Comparison of ENCODE assay signal across 8 cellular contexts in the genomic region with DNA sequence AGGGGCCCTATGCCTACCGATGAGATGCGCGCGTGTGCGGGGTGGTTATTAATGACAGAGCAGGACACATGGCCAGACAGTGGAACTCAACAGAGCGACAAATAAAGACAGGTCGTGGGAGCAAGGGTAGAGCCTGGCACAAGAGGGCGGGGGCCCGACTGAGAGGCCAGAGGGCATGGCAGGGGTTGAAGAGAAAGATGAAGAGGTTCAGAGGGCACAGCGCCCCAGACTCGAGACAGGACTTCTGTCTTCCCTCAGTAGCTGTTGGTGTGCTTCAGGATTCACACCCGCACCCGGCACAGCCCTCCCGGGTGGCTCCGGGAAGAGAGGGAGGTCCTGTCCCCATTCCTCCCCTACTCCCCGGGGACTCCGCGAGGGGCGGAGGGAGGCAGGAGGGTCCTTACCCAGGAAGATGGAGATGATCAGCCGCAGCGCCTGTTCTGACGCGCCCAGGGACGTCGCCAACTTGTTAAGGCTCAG. TPM values are rescaled to one million over a fixed set of nuclear protein-coding genes. Genes with fewer than 3 reads are reported as not detected.
DNase-seq lines count a peak whose midpoint lies in the region; ATAC-seq and TF ChIP-seq lines count a peak whose summit lies in the region.

No MANE protein-coding gene starts in this region.

- H3K4me1 ChIP-seq in A673 (ENCODE audit: insufficient read depth, low read length, poor library complexity, severe bottlenecking) (peaks cover 10% of the 10 kb centered on the region), esophagus (ENCODE audit: control insufficient read depth in 2 of 2, insufficient read depth in 2 of 2, low read length in 1 of 2) (peaks cover 0 to 4% of the 10 kb centered on the region in 2 donors), neuron (ENCODE audit: insufficient read depth, low read length) (peaks cover 16% of the 10 kb centered on the region)

- peak; percentile 88 for DNase-seq in A673 (ENCODE audit: low spot score)
- DNase-seq in SK-MEL-5 (ENCODE audit: low read depth, low spot score), result peak; percentile 8
- DNase-seq in central memory CD4-positive, alpha-beta T cell, result no peak

- H3K9me3 ChIP-seq in A673 (ENCODE audit: low read depth, low read length, poor library complexity, severe bottlenecking), result no peaks in the 10 kb centered on the region
- no peaks in the 10 kb centered on the region for H3K9me3 ChIP-seq in esophagus (ENCODE audit: control insufficient read depth in 2 of 2, insufficient read depth in 1 of 2, low read depth in 1 of 2, low read length in 1 of 2)
- no peaks in the 10 kb centered on the region for H3K9me3 ChIP-seq in neuron (ENCODE audit: low read length)

- H3K27me3 ChIP-seq in A673 (replicated peaks; ENCODE audit: insufficient read depth, low read depth, low read length, poor library complexity) (no peaks in the 10 kb centered on the region), esophagus (ENCODE audit: control insufficient read depth in 1 of 2, insufficient read depth in 2 of 2, low read length in 2 of 2) (no peaks in the 10 kb centered on the region), neuron (ENCODE audit: insufficient read depth, low read length) (no peaks in the 10 kb centered on the region)

- H3K36me3 ChIP-seq in A673 (ENCODE audit: insufficient read depth, low read length, poor library complexity, severe bottlenecking) (peaks cover 6% of the 10 kb centered on the region), esophagus (ENCODE audit: control insufficient read depth in 2 of 2, insufficient read depth in 2 of 2, low read length in 1 of 2) (peaks cover 0 to 6% of the 10 kb centered on the region in 2 donors), neuron (ENCODE audit: insufficient read depth, low read length) (no peaks in the 10 kb centered on the region)

- WGBS in esophagus, 2 donors, result 2 to 3% methylated on average over 18 to 25 of the region's 25 CpGs

- peak overlapping the region; percentile 93 for H2AFZ ChIP-seq in neuron (ENCODE audit: low read depth, low read length)

- no peak for TF ChIP-seq CTCF in A673 (conservative IDR thresholded peaks at IDR 0.05; ENCODE audit: low read depth, low read length)

- ATAC-seq in GM18498 (IDR thresholded peaks at IDR 0.05; ENCODE audit: unreplicated experiment) (peak; percentile 29), HG03139 (IDR thresholded peaks at IDR 0.05; ENCODE audit: unreplicated experiment) (peak; percentile 3), HG02970 (IDR thresholded peaks at IDR 0.05; ENCODE audit: low FRiP score, unreplicated experiment) (no peak)

- H3K27ac ChIP-seq in A673 (ENCODE audit: low read depth, low read length, poor library complexity, severe bottlenecking) (peak overlapping the region; percentile 84), esophagus (ENCODE audit: low read depth in 2 of 2, low read length in 1 of 2) (peak overlapping the region; percentile 92 to 98)

- no TSS peak for BruUV-seq in A673 (replicated peaks; lab: Mats Ljungman, UMichigan)

- POLR2A ChIA-PET in A673 (lab: Charles Lee; ENCODE audit: low non-redundant PET), result no interaction called here

- peak overlapping the region; percentile 59 for H3K4me3 ChIP-seq in A673 (ENCODE audit: low read depth, low read length, poor library complexity, severe bottlenecking)
- peak overlapping the region; percentile 82 to 97 for H3K4me3 ChIP-seq in esophagus (ENCODE audit: low read depth in 1 of 2, low read length in 2 of 2)
- peak overlapping the region; percentile 73 for H3K4me3 ChIP-seq in neuron (ENCODE audit: low read length)

- intact Hi-C loops in A673 (cut with micrococcal nuclease; ENCODE audit: unreplicated experiment), result no loop called here

- CTCF ChIA-PET in A673 (lab: Charles Lee), result interaction anchor here (0.5 to 1.5 kb wide), 3 partner anchors 12 to 73 kb away, joined by 3 to 5 read pairs (median 3); no protein-coding TSS in a partner anchor

- in situ Hi-C loops in SK-MEL-5 (cut with HindIII; ENCODE audit: low pct_unique_long_range_greater_than_20kb, low sequenced_read_pairs), result no loop called here

RNA-seq across cellular contexts. Expression of a gene that starts 0.4 kb away (rescaled TPM):
- 56.6 and 60.2 TPM in 2 replicates for total RNA-seq in A673 (2021)
- total RNA-seq in SK-MEL-5 (2014; rRNA removed; shearing (Covaris generic)), result 12.9 and 15.6 TPM in 2 replicates
- polyA plus RNA-seq in SK-MEL-5 (2015; cell fraction: cytosol; rRNA removed), result 28.7 and 35.3 TPM in 2 replicates
- polyA plus RNA-seq in SK-MEL-5 (2015; cell fraction: nucleus; rRNA removed), result 22.5 and 45.3 TPM in 2 replicates
- 10 to 100 TPM; 15.7 to 27.0 TPM for polyA plus RNA-seq in esophagus

RNA-seq across cellular contexts. Expression of a gene that starts 42.6 kb away (rescaled TPM):
- 1.9 and 3.1 TPM in 2 replicates for total RNA-seq in A673 (2021)
- 3.3 and 3.6 TPM in 2 replicates for total RNA-seq in SK-MEL-5 (2014; rRNA removed; shearing (Covaris generic))
- polyA plus RNA-seq in SK-MEL-5 (2015; cell fraction: cytosol; rRNA removed), result 6.8 and 7.9 TPM in 2 replicates
- polyA plus RNA-seq in SK-MEL-5 (2015; cell fraction: nucleus; rRNA removed), result 13.5 and 36.9 TPM in 2 replicates
- 10 to 100 TPM; 26.6 to 80.5 TPM for polyA plus RNA-seq in esophagus

RNA-seq across cellular contexts. Expression of a gene that starts 47.2 kb away (rescaled TPM):
- 83.0 and 92.3 TPM in 2 replicates for total RNA-seq in A673 (2021)
- total RNA-seq in SK-MEL-5 (2014; rRNA removed; shearing (Covaris generic)), result 62.9 and 70.8 TPM in 2 replicates
- polyA plus RNA-seq in SK-MEL-5 (2015; cell fraction: cytosol; rRNA removed), result 36.4 and 54.8 TPM in 2 replicates
- 57.0 and 68.1 TPM in 2 replicates for polyA plus RNA-seq in SK-MEL-5 (2015; cell fraction: nucleus; rRNA removed)
- 10 to 100 TPM; 13.5 to 29.5 TPM for polyA plus RNA-seq in esophagus

RNA-seq across cellular contexts. Expression of a gene that starts 47.4 kb away (rescaled TPM):
- 340 and 351 TPM in 2 replicates for total RNA-seq in A673 (2021)
- 410 and 413 TPM in 2 replicates for total RNA-seq in SK-MEL-5 (2014; rRNA removed; shearing (Covaris generic))
- polyA plus RNA-seq in SK-MEL-5 (2015; cell fraction: cytosol; rRNA removed), result 371 and 390 TPM in 2 replicates
- 400 and 436 TPM in 2 replicates for polyA plus RNA-seq in SK-MEL-5 (2015; cell fraction: nucleus; rRNA removed)
- 100 to 1,000 TPM in 1 of 2 donors, 10 to 100 TPM in 1; 68.5 to 161 TPM for polyA plus RNA-seq in esophagus
